ENCODE assay signal across 23 cellular contexts in genomic region chrX:154016366-154017076, GRCh38. TPM values are rescaled to one million over a fixed set of nuclear protein-coding genes. Genes with fewer than 3 reads are reported as not detected.
DNase-seq lines count a peak whose midpoint lies in the region; ATAC-seq and TF ChIP-seq lines count a peak whose summit lies in the region.
"Had no signal": no experiment of that assay in that cellular context is flagged by ENCODE, and none has a peak within 500 bp of the region (broad histone marks: within the 10 kb centered on the region; RNA-seq: fewer than 3 reads in every experiment).

No MANE protein-coding gene starts in this region.

- intact Hi-C loops in activated T-helper 2 cell treated with anti-CD3 and anti-CD28 coated beads, Interferon-gamma antibody, Interleukin-2, Interleukin-4, amounts not matched to agents 10 μg/mL and 5 μg/mL and 100 μg/mL, durations not matched to agents 14 hours and 24 hours and 36 hours (cut with micrococcal nuclease), result loop anchor here (5.0 kb wide), 1 partner anchor 34 kb away; no protein-coding TSS in a partner anchor

- no peak for DNase-seq in activated T-cell treated with anti-CD3 and anti-CD28 coated beads, Interleukin-2, amount 50 U/mL, for 24 hours
- DNase-seq in activated T-cell treated with anti-CD3 and anti-CD28 coated beads for 4 hours, result no peak
- DNase-seq in HL-60 (ENCODE audit: low read depth in 1 of 2, low spot score in 1 of 2), result peak in 1 of 2 experiments; percentile 11
- DNase-seq in activated T-helper 2 cell treated with anti-CD3 and anti-CD28 coated beads, Interferon-gamma antibody, Interleukin-2, Interleukin-4, amounts not matched to agents 10 μg/mL and 5 μg/mL and 100 μg/mL, durations not matched to agents 14 hours and 24 hours and 36 hours (ENCODE audit: low spot score), result no peak
- DNase-seq in stimulated activated effector memory CD8-positive, alpha-beta T cell treated with anti-CD3 and anti-CD28 coated beads, Interleukin-12 subunit alpha, Interleukin-12 subunit beta, amount 100 ng/mL, for 72 hours (ENCODE audit: low spot score in 2 of 2), result no peak
- DNase-seq in NOMO-1 (lab: John Stamatoyannopoulos, UW; ENCODE audit: unreplicated experiment in 2 of 2), result no peak
- no peak for DNase-seq in NCI-H1092 treated with DMSO at 0.1 percent for 48 hours (lab: John Stamatoyannopoulos, UW)
- DNase-seq: ACHN, DMS53, EL, GF-D8, HFFc6, Karpas-422, NCI-H1417, NCI-H1694 treated with DMSO at 0.1 percent for 48 hours, NCI-H2081 treated with DMSO at 0.1 percent for 48 hours, NCI-H2171 treated with DMSO at 0.1 percent for 48 hours, NCI-H524 treated with DMSO at 0.1 percent for 48 hours, NCI-H82, Right ventricle myocardium superior had no signal

- no peaks in the 10 kb centered on the region for H3K9me3 Mint-ChIP-seq in activated T-cell treated with anti-CD3 and anti-CD28 coated beads, Interleukin-2, amount 50 U/mL, for 24 hours
- no peaks in the 10 kb centered on the region for H3K9me3 Mint-ChIP-seq in activated T-helper 2 cell treated with anti-CD3 and anti-CD28 coated beads, Interferon-gamma antibody, Interleukin-2, Interleukin-4, amounts not matched to agents 10 μg/mL and 5 μg/mL and 100 μg/mL, durations not matched to agents 14 hours and 24 hours and 36 hours
- no peaks in the 10 kb centered on the region for H3K9me3 Mint-ChIP-seq in stimulated activated effector memory CD8-positive, alpha-beta T cell treated with anti-CD3 and anti-CD28 coated beads, Interleukin-12 subunit alpha, Interleukin-12 subunit beta, amount 100 ng/mL, for 72 hours
- H3K9me3 Mint-ChIP-seq: HFFc6, IgD-negative memory B cell had no signal

- H3K4me3 ChIP-seq in HL-60 (replicated peaks; ENCODE audit: insufficient read depth, low read length), result peak overlapping the region; percentile 68

- peaks cover 25% of the 10 kb centered on the region for H3K4me1 Mint-ChIP-seq in activated T-cell treated with anti-CD3 and anti-CD28 coated beads, Interleukin-2, amount 50 U/mL, for 24 hours (ENCODE audit: low read depth)
- peaks cover 8% of the 10 kb centered on the region for H3K4me1 Mint-ChIP-seq in activated T-helper 2 cell treated with anti-CD3 and anti-CD28 coated beads, Interferon-gamma antibody, Interleukin-2, Interleukin-4, amounts not matched to agents 10 μg/mL and 5 μg/mL and 100 μg/mL, durations not matched to agents 14 hours and 24 hours and 36 hours (ENCODE audit: low read depth)
- peaks cover 13% of the 10 kb centered on the region for H3K4me1 Mint-ChIP-seq in stimulated activated effector memory CD8-positive, alpha-beta T cell treated with anti-CD3 and anti-CD28 coated beads, Interleukin-12 subunit alpha, Interleukin-12 subunit beta, amount 100 ng/mL, for 72 hours

- no peak overlapping the region for H3K4me3 Mint-ChIP-seq in activated T-cell treated with anti-CD3 and anti-CD28 coated beads, Interleukin-2, amount 50 U/mL, for 24 hours
- peak overlapping the region; percentile 33 for H3K4me3 Mint-ChIP-seq in activated T-helper 2 cell treated with anti-CD3 and anti-CD28 coated beads, Interferon-gamma antibody, Interleukin-2, Interleukin-4, amounts not matched to agents 10 μg/mL and 5 μg/mL and 100 μg/mL, durations not matched to agents 14 hours and 24 hours and 36 hours (ENCODE audit: low read depth)
- H3K4me3 Mint-ChIP-seq in stimulated activated effector memory CD8-positive, alpha-beta T cell treated with anti-CD3 and anti-CD28 coated beads, Interleukin-12 subunit alpha, Interleukin-12 subunit beta, amount 100 ng/mL, for 72 hours, result peak overlapping the region; percentile 37
- H3K4me3 Mint-ChIP-seq: HFFc6 had no signal

- peak overlapping the region; percentile 93 for H3K27ac ChIP-seq in HL-60 (replicated peaks)
- H3K27ac ChIP-seq: 22Rv1 had no signal

- TF ChIP-seq CTCF in HL-60 (IDR thresholded peaks at IDR 0.05; ENCODE audit: insufficient read depth, low read length), result no peak

- H3K27me3 Mint-ChIP-seq in activated T-cell treated with anti-CD3 and anti-CD28 coated beads, Interleukin-2, amount 50 U/mL, for 24 hours, result peaks cover 20% of the 10 kb centered on the region
- no peaks in the 10 kb centered on the region for H3K27me3 Mint-ChIP-seq in activated T-helper 2 cell treated with anti-CD3 and anti-CD28 coated beads, Interferon-gamma antibody, Interleukin-2, Interleukin-4, amounts not matched to agents 10 μg/mL and 5 μg/mL and 100 μg/mL, durations not matched to agents 14 hours and 24 hours and 36 hours (ENCODE audit: low read depth)

- H3K36me3 Mint-ChIP-seq in activated T-cell treated with anti-CD3 and anti-CD28 coated beads, Interleukin-2, amount 50 U/mL, for 24 hours (ENCODE audit: low read depth), result peaks cover 68% of the 10 kb centered on the region
- H3K36me3 Mint-ChIP-seq in activated T-helper 2 cell treated with anti-CD3 and anti-CD28 coated beads, Interferon-gamma antibody, Interleukin-2, Interleukin-4, amounts not matched to agents 10 μg/mL and 5 μg/mL and 100 μg/mL, durations not matched to agents 14 hours and 24 hours and 36 hours (ENCODE audit: low read depth), result peaks cover 38% of the 10 kb centered on the region
- H3K36me3 Mint-ChIP-seq in stimulated activated effector memory CD8-positive, alpha-beta T cell treated with anti-CD3 and anti-CD28 coated beads, Interleukin-12 subunit alpha, Interleukin-12 subunit beta, amount 100 ng/mL, for 72 hours, result peaks cover 81% of the 10 kb centered on the region
- H3K36me3 Mint-ChIP-seq: IgD-negative memory B cell had no signal

- ATAC-seq in stimulated activated effector memory CD8-positive, alpha-beta T cell treated with anti-CD3 and anti-CD28 coated beads, Interleukin-12 subunit alpha, Interleukin-12 subunit beta, amount 100 ng/mL, for 72 hours, result no peak
- no peak for ATAC-seq in HG02759 (IDR thresholded peaks at IDR 0.05; ENCODE audit: unreplicated experiment)

- peak overlapping the region; percentile 40 for H3K27ac Mint-ChIP-seq in activated T-cell treated with anti-CD3 and anti-CD28 coated beads, Interleukin-2, amount 50 U/mL, for 24 hours
- no peak overlapping the region for H3K27ac Mint-ChIP-seq in activated T-helper 2 cell treated with anti-CD3 and anti-CD28 coated beads, Interferon-gamma antibody, Interleukin-2, Interleukin-4, amounts not matched to agents 10 μg/mL and 5 μg/mL and 100 μg/mL, durations not matched to agents 14 hours and 24 hours and 36 hours
- H3K27ac Mint-ChIP-seq in stimulated activated effector memory CD8-positive, alpha-beta T cell treated with anti-CD3 and anti-CD28 coated beads, Interleukin-12 subunit alpha, Interleukin-12 subunit beta, amount 100 ng/mL, for 72 hours, result peak overlapping the region; percentile 93
- H3K27ac Mint-ChIP-seq: HFFc6 had no signal

- H3K27me3 ChIP-seq in HL-60 (ENCODE audit: insufficient read depth, poor library complexity, severe bottlenecking), result no peaks in the 10 kb centered on the region

RNA-seq across cellular contexts. Expression of gene IRAK1, which starts 3.2 kb away (rescaled TPM):
- 150 and 151 TPM in 2 replicates for total RNA-seq in activated T-helper 2 cell treated with anti-CD3 and anti-CD28 coated beads, Interferon-gamma antibody, Interleukin-2, Interleukin-4, amounts not matched to agents 10 μg/mL and 5 μg/mL and 100 μg/mL, durations not matched to agents 14 hours and 24 hours and 36 hours

RNA-seq across cellular contexts. Expression of gene TMEM187, which starts 44.0 kb away (rescaled TPM):
- total RNA-seq in activated T-helper 2 cell treated with anti-CD3 and anti-CD28 coated beads, Interferon-gamma antibody, Interleukin-2, Interleukin-4, amounts not matched to agents 10 μg/mL and 5 μg/mL and 100 μg/mL, durations not matched to agents 14 hours and 24 hours and 36 hours, result 2.1 and 2.7 TPM in 2 replicates

RNA-seq across cellular contexts. Expression of gene HCFC1, which starts 44.9 kb away (rescaled TPM):
- total RNA-seq in activated T-helper 2 cell treated with anti-CD3 and anti-CD28 coated beads, Interferon-gamma antibody, Interleukin-2, Interleukin-4, amounts not matched to agents 10 μg/mL and 5 μg/mL and 100 μg/mL, durations not matched to agents 14 hours and 24 hours and 36 hours, result 107 and 108 TPM in 2 replicates
